22 cellular contexts compared by ENCODE assay signal in genomic region chr2:225140761-225141160, GRCh38.
"Had no signal": no experiment of that assay in that cellular context is flagged by ENCODE, and none has a peak within 500 bp of the region (broad histone marks: within the 10 kb centered on the region; RNA-seq: fewer than 3 reads in every experiment).

No MANE protein-coding gene starts in this region.

- H3K27me3 ChIP-seq: SJCRH30 had no signal

- H3K4me2 ChIP-seq: KMS-11 had no signal

- FAIRE-seq: astrocyte had no signal

- H3K9ac ChIP-seq: KMS-11 had no signal

- H3K36me3 ChIP-seq: SJCRH30 had no signal

- ATAC-seq: activated naive CD4-positive, alpha-beta T cell treated with anti-CD3 and anti-CD28 coated beads, Interleukin-2, amount 50 U/mL, for 72 hours; activated naive CD8-positive, alpha-beta T cell treated with anti-CD3 and anti-CD28 coated beads, Interleukin-2, amount 50 U/mL, for 24 hours; activated T-cell treated with anti-CD3 and anti-CD28 coated beads, Interleukin-2, amount 50 U/mL, for 4 hours had no signal

- H3K4me3 ChIP-seq: SJCRH30 had no signal

- H3K4me1 ChIP-seq: SJCRH30 had no signal

- H3K27ac ChIP-seq: KMS-11, SJCRH30 had no signal

- DNase-seq: activated CD4-positive, alpha-beta T cell treated with anti-CD3 and anti-CD28 coated beads for 48 hours; activated CD4-positive, alpha-beta T cell treated with anti-CD3 and anti-CD28 coated beads, Interleukin-2, amount 50 U/mL, for 4 hours; activated CD4-positive, CD25-positive, alpha-beta regulatory T cell treated with anti-CD3 and anti-CD28 coated beads, Interleukin-2, amount 50 U/mL, for 72 hours; activated effector memory CD4-positive, alpha-beta T cell treated with anti-CD3 and anti-CD28 coated beads, Interleukin-2, amount 50 U/mL, for 16 hours; activated naive CD4-positive, alpha-beta T cell treated with Interleukin-2 at 50 U/mL for 16 hours; activated naive CD8-positive, alpha-beta T cell treated with anti-CD3 and anti-CD28 coated beads, Interleukin-2, amount 50 U/mL, for 24 hours; activated T-cell treated with anti-CD3 and anti-CD28 coated beads, Interleukin-2, amount 50 U/mL, for 4 hours; amygdala; NCI-H1092; NCI-H1417; NCI-H1694; NCI-H2029; NCI-H2107; NCI-H510A; NCI-H526 treated with DMSO at 0.1 percent for 48 hours; NCI-H82; Right ventricle myocardium superior; RPMI8226; SJCRH30 had no signal
